In genomic region chr4:81198609-81199008, GRCh38 we compare ENCODE assay signal across 8 cellular contexts.
"Had no signal": no experiment of that assay in that cellular context is flagged by ENCODE, and none has a peak within 500 bp of the region (broad histone marks: within the 10 kb centered on the region; RNA-seq: fewer than 3 reads in every experiment).

No MANE protein-coding gene starts in this region.

- H3K27ac ChIP-seq: GM23248, KMS-11 had no signal

- H3K4me1 ChIP-seq: HAP-1 had no signal

- DNase-seq: GM23248, GOT3, H7, IMR-90 had no signal

- H3K9ac ChIP-seq: GM23248, KMS-11 had no signal

- H3K4me3 ChIP-seq: GM23248, HAP-1, K562 had no signal

- ATAC-seq: K562 had no signal

- H2AFZ ChIP-seq: GM23248 had no signal

- H3K4me2 ChIP-seq: KMS-11 had no signal

- H3K36me3 ChIP-seq: HAP-1 had no signal

- FAIRE-seq: HTR-8/SVneo, K562 had no signal

- H3K9me3 ChIP-seq: HAP-1 had no signal
